In genomic region chrX:49269768-49270248, GRCh38 we compare ENCODE assay signal across 8 cellular contexts. TPM values are rescaled to one million over a fixed set of nuclear protein-coding genes. Genes with fewer than 3 reads are reported as not detected.
DNase-seq lines count a peak whose midpoint lies in the region; ATAC-seq, FAIRE-seq and TF ChIP-seq lines count a peak whose summit lies in the region.

Gene PPP1R3F (plus strand): TSS chrX:49269793. CDS start chrX:49269870, 77 bp downstream.

- H4K20me1 ChIP-seq in keratinocyte (ENCODE audit: control insufficient read depth, extremely low read depth, insufficient read depth, low read length): no peaks in the 10 kb centered on the region

- H3K4me3 Mint-ChIP-seq in stimulated activated naive CD8-positive, alpha-beta T cell treated with anti-CD3 and anti-CD28 coated beads, Interleukin-15, Interleukin-2, amounts not matched to agents 100 ng/mL and 50 ng/mL, for 24 hours: peak within 1 kb of the TSS; percentile 89

- H3K4me1 ChIP-seq in adrenal gland (replicated peaks in 1 of 2) (peaks cover 0 to 17% of the 10 kb centered on the region in 2 donors), keratinocyte (ENCODE audit: control insufficient read depth, extremely low read depth, insufficient read depth, low read length) (peaks cover 14% of the 10 kb centered on the region)

- ATAC-seq in GM19395 (IDR thresholded peaks at IDR 0.05; ENCODE audit: unreplicated experiment) (peak; percentile 13), HG03432 (IDR thresholded peaks at IDR 0.05; ENCODE audit: unreplicated experiment) (peak; percentile 29)

- peak within 1 kb of the TSS; percentile 84 to 99 (median 93) for H3K27ac ChIP-seq in adrenal gland
- peak within 1 kb of the TSS; percentile 95 for H3K27ac ChIP-seq in keratinocyte (ENCODE audit: control insufficient read depth, insufficient read depth, low read length)

- H3K27me3 Mint-ChIP-seq in stimulated activated naive CD8-positive, alpha-beta T cell treated with anti-CD3 and anti-CD28 coated beads, Interleukin-15, Interleukin-2, amounts not matched to agents 100 ng/mL and 50 ng/mL, for 24 hours: no peaks in the 10 kb centered on the region

- H3K27me3 ChIP-seq in adrenal gland (no peaks in the 10 kb centered on the region), keratinocyte (ENCODE audit: control insufficient read depth, extremely low read depth, insufficient read depth, low read length) (no peaks in the 10 kb centered on the region)

- peak within 1 kb of the TSS; percentile 89 for H3K9ac ChIP-seq in keratinocyte (ENCODE audit: control insufficient read depth, extremely low read depth, insufficient read depth, low read length)

- no peak for TF ChIP-seq CTCF in AG09309 (IDR thresholded peaks at IDR 0.05; ENCODE audit: control insufficient read depth, insufficient read depth, low read depth, low read length, missing control alignments)
- TF ChIP-seq CTCF in adrenal gland (IDR thresholded peaks at IDR 0.05): peak in 1 of 6 experiments; percentile 10
- TF ChIP-seq CTCF in keratinocyte (optimal IDR thresholded peaks at IDR 0.05 in 1 of 3, IDR thresholded peaks at IDR 0.05 in 1 of 3, conservative IDR thresholded peaks at IDR 0.05 in 1 of 3; ENCODE audit: extremely low read depth in 1 of 3, insufficient read depth in 2 of 3, low read length in 3 of 3): no peak

- peak within 1 kb of the TSS; percentile 100 for H3K27ac Mint-ChIP-seq in stimulated activated naive CD8-positive, alpha-beta T cell treated with anti-CD3 and anti-CD28 coated beads, Interleukin-15, Interleukin-2, amounts not matched to agents 100 ng/mL and 50 ng/mL, for 24 hours

- H3K9me3 ChIP-seq in adrenal gland (replicated peaks in 1 of 3): no peaks in the 10 kb centered on the region
- no peaks in the 10 kb centered on the region for H3K9me3 ChIP-seq in keratinocyte (ENCODE audit: control insufficient read depth, low read depth, low read length)

- peak within 1 kb of the TSS; percentile 88 for H3K4me2 ChIP-seq in keratinocyte (ENCODE audit: control insufficient read depth, extremely low read depth, insufficient read depth, low read depth, low read length)

- peak; percentile 78 to 80 for TF ChIP-seq POLR2A in adrenal gland (IDR thresholded peaks at IDR 0.05)

- no peaks in the 10 kb centered on the region for H3K36me3 ChIP-seq in adrenal gland (replicated peaks in 1 of 2)
- no peaks in the 10 kb centered on the region for H3K36me3 ChIP-seq in keratinocyte (ENCODE audit: control insufficient read depth in 2 of 2, extremely low read depth in 1 of 2, insufficient read depth in 2 of 2, low read length in 2 of 2)

- DNase-seq in AG09309 (ENCODE audit: low read depth): no peak
- peak in 1 of 7 donors; percentile 20 for DNase-seq in adrenal gland
- no peak for DNase-seq in keratinocyte (ENCODE audit: low read depth, low spot score)
- DNase-seq in NCI-H510A treated with DMSO at 0.1 percent for 48 hours (lab: John Stamatoyannopoulos, UW): no peak
- DNase-seq in GM19239 (ENCODE audit: insufficient read length, low spot score): no peak

- dilution Hi-C loops in keratinocyte (cut with MboI; ENCODE audit: extremely low pct_ligation_motif_present, low sequenced_read_pairs): no loop called here

- H3K4me3 ChIP-seq in AG09309 (ENCODE audit: control insufficient read depth, low read depth, low read length) (peak within 1 kb of the TSS; percentile 58), adrenal gland (peak within 1 kb of the TSS in 2 of 4 donors; percentile 59 to 80), keratinocyte (ENCODE audit: control insufficient read depth in 2 of 3, extremely low read depth in 1 of 3, insufficient read depth in 2 of 3, low read depth in 1 of 3, low read length in 3 of 3) (peak within 1 kb of the TSS; percentile 49 to 80 (median 62))

- peaks cover 17% of the 10 kb centered on the region for H3K36me3 Mint-ChIP-seq in stimulated activated naive CD8-positive, alpha-beta T cell treated with anti-CD3 and anti-CD28 coated beads, Interleukin-15, Interleukin-2, amounts not matched to agents 100 ng/mL and 50 ng/mL, for 24 hours (ENCODE audit: low read depth)

- H3K4me1 Mint-ChIP-seq in stimulated activated naive CD8-positive, alpha-beta T cell treated with anti-CD3 and anti-CD28 coated beads, Interleukin-15, Interleukin-2, amounts not matched to agents 100 ng/mL and 50 ng/mL, for 24 hours (ENCODE audit: low read depth): peaks cover 64% of the 10 kb centered on the region

- FAIRE-seq in keratinocyte (lab: Jason Lieb, UNC) (no peak), GM19239 (lab: Jason Lieb, UNC) (no peak)

- WGBS in adrenal gland, 4 donors: 1 to 52% (median 32%) methylated on average over 3 to 59 of the region's 70 CpGs; no CpG with 5 or more reads in 1 of the 4 donors

- no peaks in the 10 kb centered on the region for H3K9me1 ChIP-seq in keratinocyte (ENCODE audit: control insufficient read depth, extremely low read depth, insufficient read depth, low read length)

- intact Hi-C loops in adrenal gland (cut with DNase I): no loop called here

- H3K79me2 ChIP-seq in keratinocyte (ENCODE audit: control insufficient read depth, insufficient read depth, low read length): peaks cover 2% of the 10 kb centered on the region

- peak within 1 kb of the TSS; percentile 93 for H2AFZ ChIP-seq in keratinocyte (ENCODE audit: control insufficient read depth, low read length)

- no peaks in the 10 kb centered on the region for H3K9me3 Mint-ChIP-seq in stimulated activated naive CD8-positive, alpha-beta T cell treated with anti-CD3 and anti-CD28 coated beads, Interleukin-15, Interleukin-2, amounts not matched to agents 100 ng/mL and 50 ng/mL, for 24 hours

RNA-seq across cellular contexts. Expression of gene PPP1R3F, which starts in this region (rescaled TPM):
- total RNA-seq in adrenal gland: 10 to 100 TPM in 1 of 8 donors, 1 to 10 TPM in 7; 3.5 to 11.6 (median 6.4) TPM
- polyA plus RNA-seq in adrenal gland: 1 to 10 TPM; 2.6 to 6.2 (median 4.3) TPM
- 0.29 to 1.4 TPM (median 0.62 TPM) in 3 replicates for polyA plus RNA-seq in keratinocyte
- polyA plus RNA-seq in keratinocyte (2011; ENCODE audit: low read depth): 3.7 TPM
- 0.55 and 0.64 TPM in 2 replicates for polyA plus RNA-seq in keratinocyte (2011; cell fraction: cytosol; rRNA removed)
- 0.47 and 1.1 TPM in 2 replicates for polyA plus RNA-seq in keratinocyte (2011; cell fraction: nucleus; rRNA removed)
- 0.49 and 1.4 TPM in 2 replicates for polyA plus RNA-seq in keratinocyte (2012; ENCODE audit: low replicate concordance)
- 0.10 to 1.1 TPM (median 0.26 TPM) in 3 replicates for polyA minus RNA-seq in keratinocyte
- polyA minus RNA-seq in keratinocyte (2011; cell fraction: cytosol; rRNA and poly(A)+ RNA removed): not detected
- polyA minus RNA-seq in keratinocyte (2011; cell fraction: nucleus; rRNA and poly(A)+ RNA removed): 0.47 and 1.3 TPM in 2 replicates
